In genomic region chr19:58380736-58381459, GRCh38 we compare ENCODE assay signal across 1 cellular context.
A peak's percentile ranks its signal among the peaks of the same experiment; 100 is the strongest.
TF ChIP-seq lines count a peak whose summit lies in the region.

Gene ZNF837 (minus strand): TSS chr19:58381030. CDS start chr19:58369332, 11,698 bp downstream.

TF ChIP-seq in K562, 482 proteins besides CTCF, POLR2A, EP300 and RAD21 (continued from another document and continues in another):
- peak; percentile 90 for TF ChIP-seq PCBP1 (IDR thresholded peaks at IDR 0.05; ENCODE audit: low read depth, low read length, poor library complexity, severe bottlenecking)
- peak; percentile 83 for TF ChIP-seq SMAD4 (CRISPR knock-in tag; conservative IDR thresholded peaks at IDR 0.05)
- peak; percentile 88 for TF ChIP-seq NFYB (IDR thresholded peaks at IDR 0.05; ENCODE audit: extremely low read depth, insufficient read length)
- no peak for TF ChIP-seq FOXO4 (CRISPR knock-in tag; IDR thresholded peaks at IDR 0.05)
- TF ChIP-seq CBX3 (IDR thresholded peaks at IDR 0.05; ENCODE audit: borderline replicate concordance in 1 of 2, low read length in 2 of 2), result peak in 1 of 2 experiments; percentile 79; a peak in 1 of 3 replicates
- TF ChIP-seq CREM (IDR thresholded peaks at IDR 0.05; ENCODE audit: low read depth), result peak; percentile 91
- TF ChIP-seq MEF2D (tag; conservative IDR thresholded peaks at IDR 0.05; ENCODE audit: low read depth), result no peak
- peak; percentile 75; the same call in 1 of the 2 replicates for TF ChIP-seq DMBX1 (CRISPR knock-in tag; IDR thresholded peaks at IDR 0.05; ENCODE audit: borderline replicate concordance)
- peak; percentile 95 for TF ChIP-seq HMGN3 (IDR thresholded peaks at IDR 0.05; ENCODE audit: borderline replicate concordance, extremely low read depth, insufficient read length, low read depth, low read length)
- TF ChIP-seq STAT5A (IDR thresholded peaks at IDR 0.05; ENCODE audit: borderline replicate concordance, low read length), result no peak; the same call in 1 of the 2 replicates
- TF ChIP-seq NFIC (IDR thresholded peaks at IDR 0.05), result peak; percentile 68
- peak; percentile 49; the same call in 1 of the 2 replicates for TF ChIP-seq JUN (IDR thresholded peaks at IDR 0.05; ENCODE audit: borderline replicate concordance, low read depth, low read length)
- TF ChIP-seq JUN (CRISPR knock-in tag; IDR thresholded peaks at IDR 0.05; ENCODE audit: borderline replicate concordance), result no peak
- TF ChIP-seq PKNOX1 (IDR thresholded peaks at IDR 0.05), result peak; percentile 100
- TF ChIP-seq CUX1 (CRISPR knock-in tag; IDR thresholded peaks at IDR 0.05), result no peak
- peak; percentile 90 for TF ChIP-seq FOS (IDR thresholded peaks at IDR 0.05; ENCODE audit: extremely low read depth, insufficient read length)
- TF ChIP-seq VEZF1 (CRISPR knock-in tag; IDR thresholded peaks at IDR 0.05), result peak; percentile 72; the same call in 1 of the 2 replicates
- TF ChIP-seq ETS2 (tag; IDR thresholded peaks at IDR 0.05; ENCODE audit: borderline replicate concordance, poor library complexity, severe bottlenecking), result no peak
- TF ChIP-seq PTBP1 (IDR thresholded peaks at IDR 0.05; ENCODE audit: low read depth, low read length), result no peak
- TF ChIP-seq RBFOX2 (IDR thresholded peaks at IDR 0.05; ENCODE audit: low read depth, low read length), result peak; percentile 94
- TF ChIP-seq ZNF263 (CRISPR knock-in tag; IDR thresholded peaks at IDR 0.05; ENCODE audit: borderline replicate concordance), result no peak; the same call in 1 of the 2 replicates
- peak; percentile 64 for TF ChIP-seq POLR2AphosphoS5 (IDR thresholded peaks at IDR 0.05; ENCODE audit: control insufficient read depth, insufficient read depth, low read depth, low read length)
- TF ChIP-seq ZNF282 (CRISPR knock-in tag; IDR thresholded peaks at IDR 0.05), result peak; percentile 7; the same call in 1 of the 2 replicates
- TF ChIP-seq ZBTB33 (CRISPR knock-in tag; IDR thresholded peaks at IDR 0.05), result peak; percentile 71; the same call in 1 of the 2 replicates
- TF ChIP-seq KDM5B (IDR thresholded peaks at IDR 0.05; ENCODE audit: insufficient replicate concordance, low read depth, low read length), result peak; percentile 64
- no peak for TF ChIP-seq HDGF (IDR thresholded peaks at IDR 0.05)
- peak; percentile 73 to 91 for TF ChIP-seq SIN3A (IDR thresholded peaks at IDR 0.05; ENCODE audit: borderline replicate concordance in 2 of 2, control insufficient read depth in 1 of 2, low read depth in 2 of 2, low read length in 2 of 2)
- peak; percentile 6 to 69; a peak in 1 of 4 replicates for TF ChIP-seq SRF (CRISPR knock-in tag; IDR thresholded peaks at IDR 0.05)
- TF ChIP-seq CBX8 (IDR thresholded peaks at IDR 0.05; ENCODE audit: borderline replicate concordance, extremely low read depth, low read depth, low read length, poor library complexity, severe bottlenecking), result no peak
- TF ChIP-seq BDP1 (IDR thresholded peaks at IDR 0.05; ENCODE audit: insufficient read depth, insufficient read length), result no peak
- no peak for TF ChIP-seq SMARCB1 (IDR thresholded peaks at IDR 0.05; ENCODE audit: insufficient read length, low read depth)
- TF ChIP-seq THRA (IDR thresholded peaks at IDR 0.05), result no peak
- no peak for TF ChIP-seq PHB2 (IDR thresholded peaks at IDR 0.05; ENCODE audit: low read depth)
- peak; percentile 99 for TF ChIP-seq RB1 (IDR thresholded peaks at IDR 0.05; ENCODE audit: low read depth)
- TF ChIP-seq KAT7 (CRISPR knock-in tag; IDR thresholded peaks at IDR 0.05; ENCODE audit: borderline replicate concordance), result 0 out of 2 replicates have a peak, but pooled peaks have one; percentile 56
- TF ChIP-seq NEUROD1 (IDR thresholded peaks at IDR 0.05; ENCODE audit: borderline replicate concordance, low read depth, low read length, partially characterized antibody), result peak; percentile 70
- peak; percentile 92; the same call in 1 of the 2 replicates for TF ChIP-seq HMGXB4 (CRISPR knock-in tag; IDR thresholded peaks at IDR 0.05)
- TF ChIP-seq ZNF511 (CRISPR knock-in tag; IDR thresholded peaks at IDR 0.05), result no peak; the same call in 1 of the 2 replicates
- TF ChIP-seq CREB5 (CRISPR knock-in tag; IDR thresholded peaks at IDR 0.05), result no peak
- TF ChIP-seq HDAC1 (IDR thresholded peaks at IDR 0.05), result peak in 1 of 2 experiments; percentile 92; a peak in 2 of 4 replicates
- peak; percentile 86; the same call in 1 of the 2 replicates for TF ChIP-seq ZBTB9 (CRISPR knock-in tag; IDR thresholded peaks at IDR 0.05)
- peak; percentile 72 for TF ChIP-seq KLF13 (tag; IDR thresholded peaks at IDR 0.05; ENCODE audit: borderline replicate concordance, low read depth)
- peak; percentile 71; the same call in 1 of the 2 replicates for TF ChIP-seq TGIF2 (CRISPR knock-in tag; IDR thresholded peaks at IDR 0.05)
- TF ChIP-seq SOX6 (IDR thresholded peaks at IDR 0.05), result peak; percentile 51; the same call in 1 of the 2 replicates
